9 cellular contexts compared by ENCODE assay signal in the genomic region with DNA sequence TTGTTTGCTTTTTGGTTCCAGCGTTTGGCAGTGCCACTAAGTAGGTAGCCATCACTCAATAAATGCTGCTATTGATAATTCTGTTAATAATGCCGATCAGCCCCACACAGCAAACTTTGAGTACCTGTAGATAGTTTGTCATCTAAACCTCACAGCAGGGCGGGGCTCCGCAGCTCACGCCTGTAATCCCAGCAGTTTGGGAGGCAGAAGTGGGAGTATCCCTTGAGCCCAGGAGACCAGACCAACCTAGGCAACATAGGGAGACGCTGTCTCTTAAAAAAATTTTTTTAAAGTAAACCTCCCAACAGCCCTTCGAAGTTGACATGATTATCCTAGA. TPM values are rescaled to one million over a fixed set of nuclear protein-coding genes. Genes with fewer than 3 reads are reported as not detected.
A peak's percentile ranks its signal among the peaks of the same experiment; 100 is the strongest.
DNase-seq lines count a peak whose midpoint lies in the region; ATAC-seq and TF ChIP-seq lines count a peak whose summit lies in the region.
"Had no signal": no experiment of that assay in that cellular context is flagged by ENCODE, and none has a peak within 500 bp of the region (broad histone marks: within the 10 kb centered on the region; RNA-seq: fewer than 3 reads in every experiment).

No MANE protein-coding gene starts in this region.

- H3K27ac ChIP-seq in ACC112 (ENCODE audit: low read depth, low read length) (no peak overlapping the region), HUES6 (ENCODE audit: low read depth, low read length) (peak overlapping the region; percentile 94; the same call in 1 of the 2 replicates), mammary epithelial cell (ENCODE audit: insufficient read depth, low read depth, low read length) (peak overlapping the region; percentile 97)
- H3K27ac ChIP-seq in naive thymus-derived CD4-positive, alpha-beta T cell (ENCODE audit: low read depth, low read length) = peak overlapping the region; percentile 93

- H3K36me3 ChIP-seq in ACC112 (ENCODE audit: insufficient read depth, low read length) = peaks cover 14% of the 10 kb centered on the region
- H3K36me3 ChIP-seq in HUES6 (ENCODE audit: control insufficient read depth, insufficient read depth, low read length) = peaks cover 8% of the 10 kb centered on the region
- peaks cover 8% of the 10 kb centered on the region for H3K36me3 ChIP-seq in mammary epithelial cell (ENCODE audit: insufficient read depth, low read length)
- H3K36me3 ChIP-seq in naive thymus-derived CD4-positive, alpha-beta T cell (ENCODE audit: control insufficient read depth in 2 of 3, insufficient read depth in 3 of 3, low read length in 3 of 3) = peaks cover 0 to 19% (median 0%) of the 10 kb centered on the region in 3 experiments

- H3K4me3 Mint-ChIP-seq in naive thymus-derived CD4-positive, alpha-beta T cell = peak overlapping the region; percentile 92 to 100 (median 100)

- intact Hi-C loops in mammary epithelial cell (cut with micrococcal nuclease) = no loop called here
- intact Hi-C loops in naive thymus-derived CD4-positive, alpha-beta T cell (cut with micrococcal nuclease) = loop anchor here (2.0 to 10.0 kb wide), 5 partner anchors 332 to 1330 kb away; a partner anchor contains a TSS

- POLR2A ChIA-PET in naive thymus-derived CD4-positive, alpha-beta T cell (lab: Charles Lee) = no interaction called here

- ATAC-seq in naive thymus-derived CD4-positive, alpha-beta T cell = no peak

- no TSS peak for BruUV-seq in mammary epithelial cell (replicated peaks; lab: Mats Ljungman, UMichigan)

- no peaks in the 10 kb centered on the region for H3K27me3 Mint-ChIP-seq in naive thymus-derived CD4-positive, alpha-beta T cell

- peak overlapping the region; percentile 91 to 100 (median 95) for H3K27ac Mint-ChIP-seq in naive thymus-derived CD4-positive, alpha-beta T cell

- DNase-seq in mammary epithelial cell (no peak), T1000 (lab: John Stamatoyannopoulos, UW) (no peak), NCI-H2171 (lab: John Stamatoyannopoulos, UW) (no peak)
- DNase-seq in naive thymus-derived CD4-positive, alpha-beta T cell = no peak
- no peak for DNase-seq in stimulated activated CD4-positive, alpha-beta T cell treated with anti-CD3 and anti-CD28 coated beads, Interleukin-1b, Interleukin-23, amount 100 ng/mL, for 48 hours
- no peak for DNase-seq in activated CD8-positive, alpha-beta memory T cell treated with anti-CD3 and anti-CD28 coated beads for 24 hours

- H3K9me3 ChIP-seq in HUES6 (ENCODE audit: control insufficient read depth, insufficient read depth, low read depth, low read length) (no peaks in the 10 kb centered on the region), mammary epithelial cell (replicated peaks; ENCODE audit: insufficient read depth, low read length) (no peaks in the 10 kb centered on the region)
- no peaks in the 10 kb centered on the region for H3K9me3 ChIP-seq in naive thymus-derived CD4-positive, alpha-beta T cell (ENCODE audit: control insufficient read depth in 2 of 3, low read length in 3 of 3)

- H2AFZ ChIP-seq in ACC112 (ENCODE audit: low read length, unreplicated experiment) (no peak overlapping the region), mammary epithelial cell (ENCODE audit: low read depth, low read length) (no peak overlapping the region)

- peak overlapping the region; percentile 87 for H3K4me3 ChIP-seq in ACC112 (ENCODE audit: low read depth, low read length)
- H3K4me3 ChIP-seq in HUES6 (ENCODE audit: low read depth, low read length) = peak overlapping the region; percentile 86
- H3K4me3 ChIP-seq in mammary epithelial cell (replicated peaks in 1 of 3; ENCODE audit: insufficient read depth in 1 of 3, low read depth in 2 of 3, low read length in 3 of 3) = peak overlapping the region; percentile 77 to 93 (median 92)
- peak overlapping the region; percentile 89 for H3K4me3 ChIP-seq in naive thymus-derived CD4-positive, alpha-beta T cell (ENCODE audit: low read length)

- H3K9ac ChIP-seq in HUES6 (ENCODE audit: low read length) = no peak overlapping the region
- H3K9ac ChIP-seq in mammary epithelial cell (ENCODE audit: insufficient read depth, low read length) = no peak overlapping the region

- in situ Hi-C loops in mammary epithelial cell (cut with MboI; ENCODE audit: low sequenced_read_pairs in 2 of 2) = no loop called here

- H3K36me3 Mint-ChIP-seq in naive thymus-derived CD4-positive, alpha-beta T cell = peaks cover 0 to 8% (median 0%) of the 10 kb centered on the region in 5 donors

- TF ChIP-seq CTCF in mammary epithelial cell (conservative IDR thresholded peaks at IDR 0.05 in 1 of 2, IDR thresholded peaks at IDR 0.05 in 1 of 2; ENCODE audit: extremely low read depth in 1 of 2, insufficient read depth in 1 of 2, low read depth in 1 of 2, low read length in 2 of 2) = no peak

- dilution Hi-C loops in mammary epithelial cell (cut with HindIII; ENCODE audit: low sequenced_read_pairs) = no loop called here

- 71% methylated on average over 7 of the region's 7 CpGs for WGBS in mammary epithelial cell (ENCODE audit: low coverage, missing lambda C conversion rate)

- H3K4me2 ChIP-seq in mammary epithelial cell (ENCODE audit: insufficient read depth, low read depth, low read length) = peak overlapping the region; percentile 81

- H3K9me3 Mint-ChIP-seq in naive thymus-derived CD4-positive, alpha-beta T cell = peaks cover 0 to 6% (median 0%) of the 10 kb centered on the region in 11 donors

- H4K20me1 ChIP-seq in mammary epithelial cell (ENCODE audit: insufficient read depth, low read length) = no peaks in the 10 kb centered on the region

- peaks cover 25 to 65% (median 54%) of the 10 kb centered on the region in 7 donors for H3K4me1 Mint-ChIP-seq in naive thymus-derived CD4-positive, alpha-beta T cell

- H3K4me1 ChIP-seq in ACC112 (ENCODE audit: control insufficient read depth, insufficient read depth, low read length, unreplicated experiment) (peaks cover 23% of the 10 kb centered on the region), HUES6 (ENCODE audit: control insufficient read depth, insufficient read depth, low read length) (peaks cover 32% of the 10 kb centered on the region), mammary epithelial cell (ENCODE audit: insufficient read depth, low read length) (peaks cover 33% of the 10 kb centered on the region)
- peaks cover 31 to 33% of the 10 kb centered on the region in 2 donors for H3K4me1 ChIP-seq in naive thymus-derived CD4-positive, alpha-beta T cell (ENCODE audit: control insufficient read depth in 2 of 2, insufficient read depth in 2 of 2, low read length in 2 of 2)

- CTCF ChIA-PET in mammary epithelial cell (lab: Charles Lee; ENCODE audit: low non-redundant PET) = no interaction called here
- CTCF ChIA-PET in naive thymus-derived CD4-positive, alpha-beta T cell (lab: Charles Lee) = no interaction called here

- no peaks in the 10 kb centered on the region for H3K27me3 ChIP-seq in ACC112 (ENCODE audit: insufficient read depth, low read length)
- H3K27me3 ChIP-seq in HUES6 (ENCODE audit: control insufficient read depth, insufficient read depth, low read length) = no peaks in the 10 kb centered on the region
- H3K27me3 ChIP-seq in mammary epithelial cell (ENCODE audit: insufficient read depth, low read length) = no peaks in the 10 kb centered on the region
- no peaks in the 10 kb centered on the region for H3K27me3 ChIP-seq in naive thymus-derived CD4-positive, alpha-beta T cell (ENCODE audit: control insufficient read depth in 2 of 2, insufficient read depth in 2 of 2, low read length in 2 of 2)

- H3K79me2 ChIP-seq in ACC112 (ENCODE audit: control insufficient read depth, insufficient read depth, low read length, unreplicated experiment) (peaks cover 70% of the 10 kb centered on the region), mammary epithelial cell (ENCODE audit: insufficient read depth, low read length) (peaks cover 70% of the 10 kb centered on the region)

RNA-seq across cellular contexts. Expression of a gene that starts 1.6 kb away (rescaled TPM):
- total RNA-seq in mammary epithelial cell = 10 to 100 TPM; 71.6 to 86.5 TPM
- 64.9 TPM for polyA plus RNA-seq in mammary epithelial cell
- 82.4 TPM for polyA minus RNA-seq in mammary epithelial cell
- 10 to 100 TPM; 43.9 to 82.0 (median 66.0) TPM for total RNA-seq in naive thymus-derived CD4-positive, alpha-beta T cell
- polyA plus RNA-seq in naive thymus-derived CD4-positive, alpha-beta T cell = 10 to 100 TPM; 36.3 to 51.0 TPM

RNA-seq across cellular contexts. Expression of a gene that starts 4.3 kb away (rescaled TPM):
- 10 to 100 TPM; 31.0 to 34.3 TPM for total RNA-seq in mammary epithelial cell
- polyA plus RNA-seq in mammary epithelial cell = 17.8 TPM
- polyA minus RNA-seq in mammary epithelial cell = 63.9 TPM
- total RNA-seq in naive thymus-derived CD4-positive, alpha-beta T cell = 10 to 100 TPM; 41.6 to 50.0 (median 46.9) TPM
- 10 to 100 TPM; 44.7 to 51.4 TPM for polyA plus RNA-seq in naive thymus-derived CD4-positive, alpha-beta T cell

RNA-seq across cellular contexts. Expression of a gene that starts 59.8 kb away (rescaled TPM):
- 1 to 10 TPM in 1 of 2 donors, under 1 TPM in 1; 0.31 to 1.0 TPM for total RNA-seq in mammary epithelial cell
- 0.24 TPM for polyA plus RNA-seq in mammary epithelial cell
- not detected for polyA minus RNA-seq in mammary epithelial cell
- total RNA-seq in naive thymus-derived CD4-positive, alpha-beta T cell = not detected
- polyA plus RNA-seq in naive thymus-derived CD4-positive, alpha-beta T cell = not detected
- total RNA-seq: T-helper 1 cell treated with Interleukin-12 subunit alpha and Interleukin-12 subunit beta and Interleukin-4 antibody, amounts not matched to agents 30 ng/mL and 1 ng/mL, for 36 hours had no signal
